Comparison of ENCODE assay signal across 23 cellular contexts in the genomic region with DNA sequence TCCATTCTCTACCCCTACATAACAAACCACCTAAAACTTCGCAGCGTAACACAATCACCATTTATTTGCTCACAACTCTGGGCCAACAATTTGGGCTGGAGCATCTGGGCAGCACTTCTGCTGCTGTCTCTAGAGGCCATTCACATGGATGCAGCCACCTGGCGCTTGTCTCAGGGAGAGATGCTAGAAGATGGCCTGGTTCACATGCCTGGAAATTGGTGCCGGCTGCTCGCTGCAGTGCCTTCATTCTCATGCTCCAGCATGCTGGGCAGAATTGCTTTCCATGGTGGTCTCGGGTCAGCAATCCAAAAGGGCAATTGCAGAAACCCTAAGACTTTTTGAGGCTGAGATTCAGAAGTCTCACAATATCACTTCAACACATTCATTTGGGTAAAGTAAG.
"Had no signal": no experiment of that assay in that cellular context is flagged by ENCODE, and none has a peak within 500 bp of the region (broad histone marks: within the 10 kb centered on the region; RNA-seq: fewer than 3 reads in every experiment).

No MANE protein-coding gene starts in this region.

- H3K36me3 ChIP-seq: heart right ventricle, pancreas, tibial nerve, upper lobe of right lung, vagina had no signal

- H3K4me3 ChIP-seq: coronary artery, dorsolateral prefrontal cortex, heart right ventricle, pancreas, skin epidermis, testis, tibial nerve, upper lobe of right lung, vagina had no signal

- ATAC-seq: esophagus mucosa; heart right ventricle; pancreas; right cardiac atrium; stimulated activated naive B cell treated with anti-CD40 and anti-IgM and Interleukin-4, amounts not matched to agents 10 μg/mL and 1 μg/mL and 100 μg/mL, for 72 hours; stimulated activated naive CD8-positive, alpha-beta T cell treated with anti-CD3 and anti-CD28 coated beads, Interleukin-15, amount 100 ng/mL, for 72 hours; upper lobe of right lung had no signal

- DNase-seq: dorsolateral prefrontal cortex; effector CD8-positive, alpha-beta T cell; heart right ventricle; hypothalamus; islet precursor cell; midbrain; naive B cell; occipital lobe; pancreas; right cardiac atrium; stimulated activated CD4-positive, alpha-beta T cell treated with anti-CD3 and anti-CD28 coated beads, Interleukin-2, amount 100 ng/mL, for 24 hours; stimulated activated CD4-positive, alpha-beta T cell treated with anti-CD3 and anti-CD28 coated beads, Interleukin-4, amount 100 ng/mL, for 4 hours; stimulated activated naive B cell treated with anti-CD40 and anti-IgM and Interleukin-4, amounts not matched to agents 10 μg/mL and 1 μg/mL and 100 μg/mL, for 72 hours; stimulated activated naive CD8-positive, alpha-beta T cell treated with anti-CD3 and anti-CD28 coated beads, Interleukin-15, amount 100 ng/mL, for 72 hours; testis; upper lobe of right lung had no signal

- H3K27me3 ChIP-seq: pancreas, testis, tibial nerve, upper lobe of right lung, vagina had no signal

- H3K9me3 ChIP-seq: pancreas, testis, upper lobe of right lung, vagina had no signal

- FAIRE-seq: endometrium, frontal cortex, pancreas had no signal

- H3K4me1 ChIP-seq: heart right ventricle, pancreas, testis, tibial nerve, upper lobe of right lung, vagina had no signal

- H3K27ac ChIP-seq: coronary artery, dorsolateral prefrontal cortex, heart right ventricle, pancreas, skin epidermis, testis, tibial nerve, upper lobe of right lung, vagina had no signal
